Comparison of ENCODE assay signal across 1 cellular context in genomic region chr1:173201968-173202367, GRCh38.
TF ChIP-seq lines count a peak whose summit lies in the region.

No MANE protein-coding gene starts in this region.

TF ChIP-seq in GM12878, 131 proteins besides CTCF, POLR2A, EP300 and RAD21:
- TF ChIP-seq TCF3 (IDR thresholded peaks at IDR 0.05; ENCODE audit: borderline replicate concordance, insufficient read depth, low read depth, low read length) (no peak), SPI1 (IDR thresholded peaks at IDR 0.05; ENCODE audit: borderline replicate concordance, insufficient read depth, low read depth, low read length) (peak; percentile 40; the same call in 1 of the 2 replicates), KAT2A (conservative IDR thresholded peaks at IDR 0.05; ENCODE audit: control insufficient read depth, low read depth, low read length) (no peak), YY1 (IDR thresholded peaks at IDR 0.05; ENCODE audit: low read depth, low read length) (no peak), IKZF1 (conservative IDR thresholded peaks at IDR 0.05) (0 out of 2 replicates have a peak, but pooled peaks have one; percentile 5)
- TF ChIP-seq, protein P1, sequence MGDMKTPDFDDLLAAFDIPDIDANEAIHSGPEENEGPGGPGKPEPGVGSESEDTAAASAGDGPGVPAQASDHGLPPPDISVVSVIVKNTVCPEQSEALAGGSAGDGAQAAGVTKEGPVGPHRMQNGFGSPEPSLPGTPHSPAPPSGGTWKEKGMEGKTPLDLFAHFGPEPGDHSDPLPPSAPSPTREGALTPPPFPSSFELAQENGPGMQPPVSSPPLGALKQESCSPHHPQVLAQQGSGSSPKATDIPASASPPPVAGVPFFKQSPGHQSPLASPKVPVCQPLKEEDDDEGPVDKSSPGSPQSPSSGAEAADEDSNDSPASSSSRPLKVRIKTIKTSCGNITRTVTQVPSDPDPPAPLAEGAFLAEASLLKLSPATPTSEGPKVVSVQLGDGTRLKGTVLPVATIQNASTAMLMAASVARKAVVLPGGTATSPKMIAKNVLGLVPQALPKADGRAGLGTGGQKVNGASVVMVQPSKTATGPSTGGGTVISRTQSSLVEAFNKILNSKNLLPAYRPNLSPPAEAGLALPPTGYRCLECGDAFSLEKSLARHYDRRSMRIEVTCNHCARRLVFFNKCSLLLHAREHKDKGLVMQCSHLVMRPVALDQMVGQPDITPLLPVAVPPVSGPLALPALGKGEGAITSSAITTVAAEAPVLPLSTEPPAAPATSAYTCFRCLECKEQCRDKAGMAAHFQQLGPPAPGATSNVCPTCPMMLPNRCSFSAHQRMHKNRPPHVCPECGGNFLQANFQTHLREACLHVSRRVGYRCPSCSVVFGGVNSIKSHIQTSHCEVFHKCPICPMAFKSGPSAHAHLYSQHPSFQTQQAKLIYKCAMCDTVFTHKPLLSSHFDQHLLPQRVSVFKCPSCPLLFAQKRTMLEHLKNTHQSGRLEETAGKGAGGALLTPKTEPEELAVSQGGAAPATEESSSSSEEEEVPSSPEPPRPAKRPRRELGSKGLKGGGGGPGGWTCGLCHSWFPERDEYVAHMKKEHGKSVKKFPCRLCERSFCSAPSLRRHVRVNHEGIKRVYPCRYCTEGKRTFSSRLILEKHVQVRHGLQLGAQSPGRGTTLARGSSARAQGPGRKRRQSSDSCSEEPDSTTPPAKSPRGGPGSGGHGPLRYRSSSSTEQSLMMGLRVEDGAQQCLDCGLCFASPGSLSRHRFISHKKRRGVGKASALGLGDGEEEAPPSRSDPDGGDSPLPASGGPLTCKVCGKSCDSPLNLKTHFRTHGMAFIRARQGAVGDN (IDR thresholded peaks at IDR 0.05), result no peak
